18 cellular contexts compared by ENCODE assay signal in the genomic region with DNA sequence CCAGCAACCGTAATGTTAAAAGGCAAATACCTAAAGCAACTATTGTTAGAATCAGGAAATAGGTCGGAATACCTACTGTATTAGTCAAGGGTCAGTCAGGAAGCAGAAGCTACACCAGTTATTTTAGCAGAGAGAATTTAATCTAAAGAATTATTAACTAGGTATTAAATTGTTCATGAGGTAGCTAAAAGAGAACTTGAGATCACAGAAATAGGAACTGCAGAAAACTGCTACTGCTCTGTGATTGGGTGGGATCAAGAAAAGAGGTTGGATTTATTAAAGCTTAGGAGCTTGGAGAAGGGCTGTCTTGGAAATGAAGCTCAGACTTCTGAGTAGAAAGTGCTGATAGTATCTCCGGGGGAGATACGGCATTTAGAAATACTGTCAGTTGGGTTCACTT. TPM values are rescaled to one million over a fixed set of nuclear protein-coding genes. Genes with fewer than 3 reads are reported as not detected.
DNase-seq lines count a peak whose midpoint lies in the region; TF ChIP-seq lines count a peak whose summit lies in the region.
"Had no signal": no experiment of that assay in that cellular context is flagged by ENCODE, and none has a peak within 500 bp of the region (broad histone marks: within the 10 kb centered on the region; RNA-seq: fewer than 3 reads in every experiment).

No MANE protein-coding gene starts in this region.

- H3K27me3 ChIP-seq in AG04450 (ENCODE audit: control insufficient read depth, insufficient read depth, low read length) (no peaks in the 10 kb centered on the region), brain microvascular endothelial cell (replicated peaks) (no peaks in the 10 kb centered on the region), SJCRH30 (no peaks in the 10 kb centered on the region)
- H3K27me3 ChIP-seq: heart right ventricle had no signal

- peaks cover 19% of the 10 kb centered on the region for H3K9me3 ChIP-seq in AG04450 (ENCODE audit: control insufficient read depth, insufficient read depth, low read length)
- peaks cover 8% of the 10 kb centered on the region; the same call in 1 of the 2 replicates for H3K9me3 ChIP-seq in SJCRH30 (replicated peaks)

- POLR2A ChIA-PET in AG04450 (lab: Yijun Ruan, JAX): no interaction called here

- no peaks in the 10 kb centered on the region for H3K36me3 ChIP-seq in brain microvascular endothelial cell (replicated peaks)
- no peaks in the 10 kb centered on the region for H3K36me3 ChIP-seq in SJCRH30
- H3K36me3 ChIP-seq: heart right ventricle had no signal

- in situ Hi-C loops in brain microvascular endothelial cell (cut with HindIII; ENCODE audit: low pct_ligation_motif_present, low sequenced_read_pairs) (no loop called here), GM13976 (cut with MboI; ENCODE audit: low sequenced_read_pairs, unreplicated experiment) (no loop called here)

- CTCF ChIA-PET in AG04450 (lab: Charles Lee): no interaction called here

- DNase-seq in AG04450 (ENCODE audit: low read depth, low spot score) (no peak), HT-29 (ENCODE audit: low spot score) (peak; percentile 22), brain microvascular endothelial cell (peak; percentile 9), hepatic stellate cell (ENCODE audit: low spot score) (peak; percentile 8), SJCRH30 (no peak), GDM1 (lab: John Stamatoyannopoulos, UW) (no peak), GM13976 (ENCODE audit: low spot score) (no peak)
- DNase-seq in activated CD4-positive, CD25-positive, alpha-beta regulatory T cell treated with anti-CD3 and anti-CD28 coated beads, Interleukin-2, amount 50 U/mL, for 72 hours: no peak
- DNase-seq: activated naive CD8-positive, alpha-beta T cell treated with anti-CD3 and anti-CD28 coated beads, Interleukin-2, amount 50 U/mL, for 24 hours; caudate nucleus; CD4-positive, CD25-positive, alpha-beta regulatory T cell; DMS79 treated with DMSO at 0.1 percent for 48 hours; heart right ventricle; Karpas-422; natural killer cell; NCI-H526; T-helper 9 cell had no signal

- TF ChIP-seq CTCF in AG04450 (IDR thresholded peaks at IDR 0.05; ENCODE audit: low read depth, low read length) (no peak), brain microvascular endothelial cell (IDR thresholded peaks at IDR 0.05; ENCODE audit: low read depth, low read length, missing control alignments) (no peak), GM13976 (IDR thresholded peaks at IDR 0.05; ENCODE audit: borderline replicate concordance, control extremely low read depth, extremely low read depth, insufficient read depth, missing control alignments) (no peak)

- H3K27ac ChIP-seq in AG04450 (ENCODE audit: low read depth, low read length) (peak overlapping the region; percentile 12), brain microvascular endothelial cell (no peak overlapping the region), SJCRH30 (no peak overlapping the region)
- H3K27ac ChIP-seq: parathyroid adenoma had no signal

- H3K4me1 ChIP-seq in SJCRH30: no peaks in the 10 kb centered on the region
- H3K4me1 ChIP-seq: heart right ventricle, parathyroid adenoma had no signal

- H3K4me3 ChIP-seq in AG04450 (ENCODE audit: low read depth, low read length): no peak overlapping the region
- no peak overlapping the region for H3K4me3 ChIP-seq in brain microvascular endothelial cell (ENCODE audit: low read depth, low read length)
- no peak overlapping the region for H3K4me3 ChIP-seq in SJCRH30
- H3K4me3 ChIP-seq: heart right ventricle had no signal

RNA-seq across cellular contexts. Expression of a gene that starts 20.0 kb away (rescaled TPM):
- polyA plus RNA-seq in AG04450 (2011; rRNA removed): 4.4 and 5.0 TPM in 2 replicates
- polyA minus RNA-seq in AG04450 (2011; rRNA and poly(A)+ RNA removed): 5.2 and 7.6 TPM in 2 replicates
- total RNA-seq in HT-29 (2014; rRNA removed; shearing (Covaris generic)): 1.2 and 1.6 TPM in 2 replicates
- total RNA-seq in SJCRH30 (2014; rRNA removed; shearing (Covaris generic)): 1.5 and 2.2 TPM in 2 replicates

Comparison
In these comparisons a context has a peak if more than half of its experiments do, and no peak if none do; other contexts are left out.
1. DNase-seq: peak in HT-29 (single experiment), brain microvascular endothelial cell (single experiment) and hepatic stellate cell (single experiment); none in AG04450 (single experiment), SJCRH30 (0 of 2), GDM1 (single experiment), activated CD4-positive, CD25-positive, alpha-beta regulatory T cell treated with anti-CD3 and anti-CD28 coated beads, Interleukin-2, amount 50 U/mL, for 72 hours (single experiment) and GM13976 (single experiment).